ENCODE assay signal across 21 cellular contexts in the genomic region with DNA sequence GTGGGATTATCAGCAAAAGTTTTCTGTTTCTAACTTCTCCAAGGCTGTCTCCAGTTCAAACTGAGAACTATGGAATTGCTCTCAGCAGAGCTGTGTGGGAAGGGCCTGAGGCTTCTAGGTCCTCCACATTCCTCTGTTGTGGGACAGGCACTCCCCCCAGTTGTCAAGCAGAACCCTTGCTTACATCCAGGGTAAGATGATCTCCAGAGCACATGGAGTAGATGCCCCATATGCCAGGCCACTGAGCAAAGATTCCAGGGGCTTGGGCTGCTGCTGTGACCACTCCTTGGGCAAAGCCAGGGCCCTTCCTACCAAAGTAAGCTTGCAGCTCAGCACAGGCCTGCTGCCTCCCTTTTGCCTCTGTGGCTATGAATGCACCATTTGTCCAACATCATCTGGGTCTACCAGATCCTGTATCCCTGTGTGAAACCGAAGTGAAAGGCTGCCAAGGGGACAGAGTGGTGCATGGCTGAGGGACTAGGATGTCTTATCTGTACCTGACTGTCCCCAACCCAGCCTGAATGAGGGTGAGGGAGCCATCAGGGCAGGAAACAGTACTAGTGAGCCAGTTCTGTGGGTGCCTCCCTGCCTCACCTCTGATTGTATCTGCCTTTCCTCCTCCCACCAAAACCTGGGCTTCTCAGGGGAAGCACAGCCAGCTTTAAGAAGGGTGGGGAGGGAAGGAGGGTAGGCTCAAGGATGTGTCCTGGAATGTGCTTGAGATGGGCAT. TPM values are rescaled to one million over a fixed set of nuclear protein-coding genes. Genes with fewer than 3 reads are reported as not detected.
DNase-seq lines count a peak whose midpoint lies in the region; ATAC-seq, FAIRE-seq and TF ChIP-seq lines count a peak whose summit lies in the region.
"Had no signal": no experiment of that assay in that cellular context is flagged by ENCODE, and none has a peak within 500 bp of the region (broad histone marks: within the 10 kb centered on the region; RNA-seq: fewer than 3 reads in every experiment).

No MANE protein-coding gene starts in this region.

- ATAC-seq in Right ventricle myocardium superior (ENCODE audit: poor library complexity) (no peak), right cardiac atrium (no peak), activated B cell treated with CpG ODN at 0.5 μM for 24 hours (ENCODE audit: low read depth) (no peak), HG02981 (IDR thresholded peaks at IDR 0.05; ENCODE audit: unreplicated experiment) (no peak), HG03432 (IDR thresholded peaks at IDR 0.05; ENCODE audit: unreplicated experiment) (no peak)
- ATAC-seq: activated CD4-positive, CD25-positive, alpha-beta regulatory T cell treated with anti-CD3 and anti-CD28 coated beads, Interleukin-2, amount 50 U/mL, for 24 hours; activated T-cell treated with anti-CD3 and anti-CD28 coated beads, Interleukin-2, amount 50 U/mL, for 4 hours; mucosa of descending colon had no signal

- H3K9me3 ChIP-seq in right cardiac atrium (ENCODE audit: control insufficient read depth, low read length) (no peaks in the 10 kb centered on the region), kidney (ENCODE audit: control insufficient read depth in 1 of 2, low read length in 2 of 2) (no peaks in the 10 kb centered on the region)
- H3K9me3 ChIP-seq: mucosa of descending colon, stomach had no signal

- DNase-seq in Right ventricle myocardium superior (peak; percentile 10), right cardiac atrium (no peak), activated B cell treated with CpG ODN at 0.5 μM for 24 hours (no peak), kidney (peak; percentile 27), NCI-H1417 (lab: John Stamatoyannopoulos, UW) (no peak)
- DNase-seq in activated CD4-positive, CD25-positive, alpha-beta regulatory T cell treated with anti-CD3 and anti-CD28 coated beads, Interleukin-2, amount 50 U/mL, for 72 hours, result no peak
- DNase-seq: activated T-cell treated with anti-CD3 and anti-CD28 coated beads, Interleukin-2, amount 50 U/mL, for 4 hours; anterior cingulate cortex; effector CD4-positive, alpha-beta T cell; NCI-H1092; NCI-H69; nucleus accumbens; retina; stimulated activated CD4-positive, alpha-beta T cell treated with anti-CD3 and anti-CD28 coated beads, Interleukin-15, amount 100 ng/mL, for 24 hours; stomach; T1000 had no signal

- H3K27ac ChIP-seq in right cardiac atrium (ENCODE audit: low read length) (no peak overlapping the region), kidney (ENCODE audit: low read depth in 2 of 2, low read length in 2 of 2) (no peak overlapping the region)
- H3K27ac ChIP-seq: KMS-11, stomach had no signal

- H3K4me1 Mint-ChIP-seq in activated B cell treated with CpG ODN at 0.5 μM for 24 hours, result peaks cover 68% of the 10 kb centered on the region

- H3K27me3 ChIP-seq in right cardiac atrium (ENCODE audit: control insufficient read depth, insufficient read depth), result no peaks in the 10 kb centered on the region
- H3K27me3 ChIP-seq: stomach had no signal

- H3K4me3 Mint-ChIP-seq in activated B cell treated with CpG ODN at 0.5 μM for 24 hours, result no peak overlapping the region

- 86% methylated on average over 1 of the region's 1 CpG for WGBS in right cardiac atrium

- H3K27me3 Mint-ChIP-seq in activated B cell treated with CpG ODN at 0.5 μM for 24 hours, result no peaks in the 10 kb centered on the region

- H3K36me3 ChIP-seq in kidney (ENCODE audit: control insufficient read depth in 1 of 2, insufficient read depth in 2 of 2, low read length in 2 of 2), result peaks cover 6 to 7% of the 10 kb centered on the region in 2 donors

- H3K27ac Mint-ChIP-seq in activated B cell treated with CpG ODN at 0.5 μM for 24 hours, result peak overlapping the region; percentile 91

- H3K4me3 ChIP-seq in right cardiac atrium (ENCODE audit: low read length), result no peak overlapping the region
- H3K4me3 ChIP-seq in kidney (ENCODE audit: low read length in 2 of 2), result no peak overlapping the region
- H3K4me3 ChIP-seq: mucosa of descending colon, stomach had no signal

- intact Hi-C loops in Right ventricle myocardium superior (cut with DNase I) (loop anchor here (5.0 kb wide), 1 partner anchor 38 kb away; no protein-coding TSS in a partner anchor), right cardiac atrium (cut with DNase I) (loop anchor here in 2 of 4 donors (5.0 kb wide), 2 partner anchors 38 to 43 kb away; no protein-coding TSS in a partner anchor), activated B cell treated with CpG ODN at 0.5 μM for 24 hours (cut with micrococcal nuclease) (no loop called here), kidney (cut with DNase I) (no loop called here)

- POLR2A ChIA-PET in activated B cell treated with CpG ODN at 0.5 μM for 24 hours (lab: Charles Lee), result interaction anchor here (2.6 to 5.6 kb wide), 2 partner anchors 13 to 40 kb away, joined by 6 to 39 read pairs; a partner anchor contains a TSS

- H3K36me3 Mint-ChIP-seq in activated B cell treated with CpG ODN at 0.5 μM for 24 hours (ENCODE audit: low read depth), result peaks cover 18% of the 10 kb centered on the region

- H3K4me1 ChIP-seq in right cardiac atrium (ENCODE audit: control insufficient read depth, insufficient read depth, low read length) (peaks cover 2% of the 10 kb centered on the region), kidney (ENCODE audit: control insufficient read depth in 1 of 2, insufficient read depth in 1 of 2, low read depth in 1 of 2, low read length in 2 of 2) (peaks cover 7 to 18% of the 10 kb centered on the region in 2 donors)

- CTCF ChIA-PET in activated B cell treated with CpG ODN at 0.5 μM for 24 hours (lab: Charles Lee), result interaction anchor here (1.0 to 4.4 kb wide), 3 partner anchors 13 to 86 kb away, joined by 3 to 27 read pairs (median 4); a partner anchor contains a TSS

- no peak for TF ChIP-seq CTCF in activated B cell treated with CpG ODN at 0.5 μM for 24 hours (IDR thresholded peaks at IDR 0.05)
- no peak for TF ChIP-seq CTCF in kidney (IDR thresholded peaks at IDR 0.05; ENCODE audit: borderline replicate concordance, extremely low read depth, insufficient read depth)

- H3K9ac ChIP-seq in kidney (ENCODE audit: low read length in 2 of 2), result no peak overlapping the region
- H3K9ac ChIP-seq: KMS-11 had no signal

- no peak for FAIRE-seq in kidney (lab: Jason Lieb, UNC)

- H3K9me3 Mint-ChIP-seq in activated B cell treated with CpG ODN at 0.5 μM for 24 hours, result no peaks in the 10 kb centered on the region
- H3K9me3 Mint-ChIP-seq: activated T-cell treated with anti-CD3 and anti-CD28 coated beads, Interleukin-2, amount 50 U/mL, for 4 hours had no signal

RNA-seq across cellular contexts. Expression of a gene that starts 13.1 kb away (rescaled TPM):
- total RNA-seq in Right ventricle myocardium superior (0.81 TPM), right cardiac atrium (1 to 10 TPM in 1 of 4 donors, under 1 TPM in 3; 0.23 to 1.2 (median 0.40) TPM), activated B cell treated with CpG ODN at 0.5 μM for 24 hours (6.2 and 8.2 TPM in 2 replicates), kidney (1.5 TPM)
- polyA plus RNA-seq in right cardiac atrium (0.11 TPM), kidney (ENCODE audit: insufficient read depth, low read depth, low replicate concordance) (2.9 TPM)

RNA-seq across cellular contexts. Expression of a gene that starts 23.0 kb away (rescaled TPM):
- total RNA-seq in Right ventricle myocardium superior (15.4 TPM), right cardiac atrium (10 to 100 TPM; 11.7 to 26.2 (median 23.4) TPM), activated B cell treated with CpG ODN at 0.5 μM for 24 hours (5.5 and 7.5 TPM in 2 replicates), kidney (34.1 TPM)
- polyA plus RNA-seq in right cardiac atrium (10.5 TPM), kidney (ENCODE audit: insufficient read depth, low read depth, low replicate concordance) (13.2 TPM)

RNA-seq across cellular contexts. Expression of a gene that starts 40.4 kb away (rescaled TPM):
- 359 TPM for total RNA-seq in Right ventricle myocardium superior
- total RNA-seq in right cardiac atrium, result 100 to 1,000 TPM; 355 to 443 (median 395) TPM
- 764 TPM for polyA plus RNA-seq in right cardiac atrium
- total RNA-seq in activated B cell treated with CpG ODN at 0.5 μM for 24 hours, result 486 and 578 TPM in 2 replicates
- total RNA-seq in kidney, result 439 TPM
- polyA plus RNA-seq in kidney (ENCODE audit: insufficient read depth, low read depth, low replicate concordance), result 1,405 TPM

RNA-seq across cellular contexts. Expression of a gene that starts 44.5 kb away (rescaled TPM):
- total RNA-seq in Right ventricle myocardium superior (37.0 TPM), right cardiac atrium (10 to 100 TPM; 28.9 to 44.3 (median 38.1) TPM), activated B cell treated with CpG ODN at 0.5 μM for 24 hours (59.1 and 65.3 TPM in 2 replicates), kidney (49.0 TPM)
- polyA plus RNA-seq in right cardiac atrium (37.3 TPM), kidney (ENCODE audit: insufficient read depth, low read depth, low replicate concordance) (105 TPM)

RNA-seq across cellular contexts. Expression of a gene that starts 47.9 kb away (rescaled TPM):
- 0.97 TPM for total RNA-seq in Right ventricle myocardium superior
- 1 to 10 TPM in 2 of 4 donors, under 1 TPM in 2; 0.88 to 2.8 (median 1.3) TPM for total RNA-seq in right cardiac atrium
- polyA plus RNA-seq in right cardiac atrium, result 0.45 TPM
- total RNA-seq in activated B cell treated with CpG ODN at 0.5 μM for 24 hours, result 137 and 139 TPM in 2 replicates
- total RNA-seq in kidney, result 14.5 TPM
- polyA plus RNA-seq in kidney (ENCODE audit: insufficient read depth, low read depth, low replicate concordance), result 11.0 TPM

Comparison
In these comparisons a context has a peak if more than half of its experiments do, and no peak if none do; other contexts are left out.
1. DNase-seq: peak in Right ventricle myocardium superior (single experiment) and kidney (single experiment); none in right cardiac atrium (0 of 3), activated B cell treated with CpG ODN at 0.5 μM for 24 hours (single experiment), NCI-H1417 (0 of 3) and activated CD4-positive, CD25-positive, alpha-beta regulatory T cell treated with anti-CD3 and anti-CD28 coated beads, Interleukin-2, amount 50 U/mL, for 72 hours (single experiment).